Comparison of ENCODE assay signal across 8 cellular contexts in genomic region chr16:19066988-19067348, GRCh38. TPM values are rescaled to one million over a fixed set of nuclear protein-coding genes. Genes with fewer than 3 reads are reported as not detected.
A peak's percentile ranks its signal among the peaks of the same experiment; 100 is the strongest.
DNase-seq lines count a peak whose midpoint lies in the region; ATAC-seq and TF ChIP-seq lines count a peak whose summit lies in the region.

No MANE protein-coding gene starts in this region.

- no peaks in the 10 kb centered on the region for H3K36me3 ChIP-seq in left ventricle myocardium inferior
- H3K36me3 ChIP-seq in muscle layer of duodenum (ENCODE audit: control insufficient read depth in 1 of 2, insufficient read depth in 2 of 2, low read length in 2 of 2), result peaks cover 0 to 11% of the 10 kb centered on the region in 2 donors

- H3K27me3 ChIP-seq in left ventricle myocardium inferior (ENCODE audit: low read depth), result no peaks in the 10 kb centered on the region
- no peaks in the 10 kb centered on the region for H3K27me3 ChIP-seq in muscle layer of duodenum (ENCODE audit: low read depth, low read length)

- no peak for ATAC-seq in Right ventricle myocardium inferior
- no peak for ATAC-seq in GM19328 (IDR thresholded peaks at IDR 0.05; ENCODE audit: unreplicated experiment)

- H3K4me1 ChIP-seq in left ventricle myocardium inferior, result peaks cover 33% of the 10 kb centered on the region
- H3K4me1 ChIP-seq in muscle layer of duodenum (ENCODE audit: control insufficient read depth in 1 of 2, insufficient read depth in 2 of 2, low read length in 2 of 2), result peaks cover 8 to 17% of the 10 kb centered on the region in 2 donors

- H3K9me3 ChIP-seq in left ventricle myocardium inferior (replicated peaks) (no peaks in the 10 kb centered on the region), muscle layer of duodenum (ENCODE audit: control insufficient read depth in 1 of 2, low read length in 2 of 2) (no peaks in the 10 kb centered on the region)

- no peak for TF ChIP-seq CTCF in left ventricle myocardium inferior (IDR thresholded peaks at IDR 0.05; ENCODE audit: borderline replicate concordance)

- DNase-seq in left ventricle myocardium inferior, result no peak
- DNase-seq in Right ventricle myocardium inferior (ENCODE audit: missing footprints), result no peak
- peak in 2 of 61 donors; percentile 23 to 34 for DNase-seq in caudate nucleus (lab: John Stamatoyannopoulos, UW)
- no peak for DNase-seq in DMS 273 (lab: John Stamatoyannopoulos, UW; ENCODE audit: unreplicated experiment)
- DNase-seq in G401 (ENCODE audit: low spot score), result no peak
- DNase-seq in NCI-H748 (lab: John Stamatoyannopoulos, UW; ENCODE audit: unreplicated experiment), result no peak

- H3K27ac ChIP-seq in left ventricle myocardium inferior (replicated peaks) (peak overlapping the region; percentile 100), caudate nucleus (ENCODE audit: low read depth, low read length) (peak overlapping the region; percentile 99), muscle layer of duodenum (ENCODE audit: low read length) (peak overlapping the region; percentile 93)

- H3K4me3 ChIP-seq in left ventricle myocardium inferior (peak overlapping the region; percentile 82), muscle layer of duodenum (ENCODE audit: low read depth in 1 of 2, low read length in 2 of 2) (peak overlapping the region; percentile 89 to 95)

- in situ Hi-C loops in G401 (cut with HindIII; ENCODE audit: low sequenced_read_pairs), result no loop called here

- intact Hi-C loops in left ventricle myocardium inferior (cut with micrococcal nuclease) (loop anchor here (10.0 kb wide), 1 partner anchor 102 kb away; no protein-coding TSS in a partner anchor), Right ventricle myocardium inferior (cut with DNase I) (loop anchor here (5.0 to 10.0 kb wide), 2 partner anchors 262 to 455 kb away; partner anchors contain the start of genes ARL6IP1, CCP110 and GDE1)

RNA-seq across cellular contexts. Expression of gene COQ7, which starts 0.4 kb away (rescaled TPM):
- total RNA-seq in left ventricle myocardium inferior (45.4 TPM), Right ventricle myocardium inferior (40.4 TPM)
- 16.6 and 24.0 TPM in 2 replicates for total RNA-seq in G401 (2014; rRNA removed; shearing (Covaris generic))

RNA-seq across cellular contexts. Expression of gene ITPRIPL2, which starts 46.8 kb away (rescaled TPM):
- total RNA-seq in left ventricle myocardium inferior, result 12.3 TPM
- 15.3 TPM for total RNA-seq in Right ventricle myocardium inferior
- total RNA-seq in G401 (2014; rRNA removed; shearing (Covaris generic)), result 17.8 and 26.0 TPM in 2 replicates
